ENCODE assay signal across 1 cellular context in the genomic region with DNA sequence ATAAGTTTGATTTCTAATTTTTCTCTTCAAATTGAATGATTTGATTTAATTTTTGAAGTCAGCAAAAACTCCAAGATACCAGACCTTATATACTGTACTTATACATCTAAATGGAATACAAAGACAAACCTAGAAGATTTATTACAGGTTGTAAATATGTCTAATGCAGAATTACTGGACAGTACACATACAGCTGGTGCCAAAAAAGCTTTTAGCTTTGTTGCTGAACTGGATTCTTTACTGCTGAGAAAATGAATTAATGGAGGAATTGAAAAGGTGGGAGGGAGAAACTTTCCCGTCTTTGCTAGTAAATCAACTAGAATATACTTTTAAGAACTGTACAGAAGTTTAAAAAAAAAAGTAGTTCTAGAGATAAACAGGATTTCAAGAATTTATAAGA.
TF ChIP-seq lines count a peak whose summit lies in the region.

No MANE protein-coding gene starts in this region.

TF ChIP-seq in HEK293, 187 proteins besides CTCF, POLR2A, EP300 and RAD21 (continued from another document):
- TF ChIP-seq, protein P1, sequence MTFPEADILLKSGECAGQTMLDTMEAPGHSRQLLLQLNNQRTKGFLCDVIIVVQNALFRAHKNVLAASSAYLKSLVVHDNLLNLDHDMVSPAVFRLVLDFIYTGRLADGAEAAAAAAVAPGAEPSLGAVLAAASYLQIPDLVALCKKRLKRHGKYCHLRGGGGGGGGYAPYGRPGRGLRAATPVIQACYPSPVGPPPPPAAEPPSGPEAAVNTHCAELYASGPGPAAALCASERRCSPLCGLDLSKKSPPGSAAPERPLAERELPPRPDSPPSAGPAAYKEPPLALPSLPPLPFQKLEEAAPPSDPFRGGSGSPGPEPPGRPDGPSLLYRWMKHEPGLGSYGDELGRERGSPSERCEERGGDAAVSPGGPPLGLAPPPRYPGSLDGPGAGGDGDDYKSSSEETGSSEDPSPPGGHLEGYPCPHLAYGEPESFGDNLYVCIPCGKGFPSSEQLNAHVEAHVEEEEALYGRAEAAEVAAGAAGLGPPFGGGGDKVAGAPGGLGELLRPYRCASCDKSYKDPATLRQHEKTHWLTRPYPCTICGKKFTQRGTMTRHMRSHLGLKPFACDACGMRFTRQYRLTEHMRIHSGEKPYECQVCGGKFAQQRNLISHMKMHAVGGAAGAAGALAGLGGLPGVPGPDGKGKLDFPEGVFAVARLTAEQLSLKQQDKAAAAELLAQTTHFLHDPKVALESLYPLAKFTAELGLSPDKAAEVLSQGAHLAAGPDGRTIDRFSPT (tag by site-specific recombination; IDR thresholded peaks at IDR 0.05) = no peak
- TF ChIP-seq, protein P2, sequence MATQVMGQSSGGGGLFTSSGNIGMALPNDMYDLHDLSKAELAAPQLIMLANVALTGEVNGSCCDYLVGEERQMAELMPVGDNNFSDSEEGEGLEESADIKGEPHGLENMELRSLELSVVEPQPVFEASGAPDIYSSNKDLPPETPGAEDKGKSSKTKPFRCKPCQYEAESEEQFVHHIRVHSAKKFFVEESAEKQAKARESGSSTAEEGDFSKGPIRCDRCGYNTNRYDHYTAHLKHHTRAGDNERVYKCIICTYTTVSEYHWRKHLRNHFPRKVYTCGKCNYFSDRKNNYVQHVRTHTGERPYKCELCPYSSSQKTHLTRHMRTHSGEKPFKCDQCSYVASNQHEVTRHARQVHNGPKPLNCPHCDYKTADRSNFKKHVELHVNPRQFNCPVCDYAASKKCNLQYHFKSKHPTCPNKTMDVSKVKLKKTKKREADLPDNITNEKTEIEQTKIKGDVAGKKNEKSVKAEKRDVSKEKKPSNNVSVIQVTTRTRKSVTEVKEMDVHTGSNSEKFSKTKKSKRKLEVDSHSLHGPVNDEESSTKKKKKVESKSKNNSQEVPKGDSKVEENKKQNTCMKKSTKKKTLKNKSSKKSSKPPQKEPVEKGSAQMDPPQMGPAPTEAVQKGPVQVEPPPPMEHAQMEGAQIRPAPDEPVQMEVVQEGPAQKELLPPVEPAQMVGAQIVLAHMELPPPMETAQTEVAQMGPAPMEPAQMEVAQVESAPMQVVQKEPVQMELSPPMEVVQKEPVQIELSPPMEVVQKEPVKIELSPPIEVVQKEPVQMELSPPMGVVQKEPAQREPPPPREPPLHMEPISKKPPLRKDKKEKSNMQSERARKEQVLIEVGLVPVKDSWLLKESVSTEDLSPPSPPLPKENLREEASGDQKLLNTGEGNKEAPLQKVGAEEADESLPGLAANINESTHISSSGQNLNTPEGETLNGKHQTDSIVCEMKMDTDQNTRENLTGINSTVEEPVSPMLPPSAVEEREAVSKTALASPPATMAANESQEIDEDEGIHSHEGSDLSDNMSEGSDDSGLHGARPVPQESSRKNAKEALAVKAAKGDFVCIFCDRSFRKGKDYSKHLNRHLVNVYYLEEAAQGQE (tag by site-specific recombination; IDR thresholded peaks at IDR 0.05) = no peak
- no peak for TF ChIP-seq ZBTB17 (tag by site-specific recombination; IDR thresholded peaks at IDR 0.05)
- TF ChIP-seq GLI4 (tag by site-specific recombination; IDR thresholded peaks at IDR 0.05) = no peak
- peak; percentile 82 for TF ChIP-seq ZNF24 (tag by site-specific recombination; IDR thresholded peaks at IDR 0.05)
- TF ChIP-seq ZNF292 (tag by site-specific recombination; IDR thresholded peaks at IDR 0.05; ENCODE audit: borderline replicate concordance, low read depth) = no peak
- TF ChIP-seq FEZF1 (tag by site-specific recombination; IDR thresholded peaks at IDR 0.05) = peak; percentile 55; the same call in 1 of the 2 replicates
- no peak for TF ChIP-seq OVOL3 (tag by site-specific recombination; IDR thresholded peaks at IDR 0.05)
- TF ChIP-seq, protein P3, sequence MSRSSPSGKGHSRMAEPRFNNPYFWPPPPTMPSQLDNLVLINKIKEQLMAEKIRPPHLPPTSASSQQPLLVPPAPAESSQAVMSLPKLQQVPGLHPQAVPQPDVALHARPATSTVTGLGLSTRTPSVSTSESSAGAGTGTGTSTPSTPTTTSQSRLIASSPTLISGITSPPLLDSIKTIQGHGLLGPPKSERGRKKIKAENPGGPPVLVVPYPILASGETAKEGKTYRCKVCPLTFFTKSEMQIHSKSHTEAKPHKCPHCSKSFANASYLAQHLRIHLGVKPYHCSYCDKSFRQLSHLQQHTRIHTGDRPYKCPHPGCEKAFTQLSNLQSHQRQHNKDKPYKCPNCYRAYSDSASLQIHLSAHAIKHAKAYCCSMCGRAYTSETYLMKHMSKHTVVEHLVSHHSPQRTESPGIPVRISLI (tag by site-specific recombination; IDR thresholded peaks at IDR 0.05) = 0 out of 2 replicates have a peak, but pooled peaks have one; percentile 43
- TF ChIP-seq KLF16 (tag by site-specific recombination; IDR thresholded peaks at IDR 0.05) = peak; percentile 21; the same call in 1 of the 2 replicates
- no peak for TF ChIP-seq GLIS1 (tag by site-specific recombination; IDR thresholded peaks at IDR 0.05)
- no peak; the same call in 1 of the 2 replicates for TF ChIP-seq KLF8 (tag by site-specific recombination; IDR thresholded peaks at IDR 0.05)
- no peak for TF ChIP-seq ZNF549 (tag by site-specific recombination; IDR thresholded peaks at IDR 0.05)
- TF ChIP-seq ZNF366 (tag by site-specific recombination; conservative IDR thresholded peaks at IDR 0.05) = peak; percentile 49
TF ChIP-seq in HEK293: peak in this region for 25.
